17 cellular contexts compared by ENCODE assay signal in the genomic region with DNA sequence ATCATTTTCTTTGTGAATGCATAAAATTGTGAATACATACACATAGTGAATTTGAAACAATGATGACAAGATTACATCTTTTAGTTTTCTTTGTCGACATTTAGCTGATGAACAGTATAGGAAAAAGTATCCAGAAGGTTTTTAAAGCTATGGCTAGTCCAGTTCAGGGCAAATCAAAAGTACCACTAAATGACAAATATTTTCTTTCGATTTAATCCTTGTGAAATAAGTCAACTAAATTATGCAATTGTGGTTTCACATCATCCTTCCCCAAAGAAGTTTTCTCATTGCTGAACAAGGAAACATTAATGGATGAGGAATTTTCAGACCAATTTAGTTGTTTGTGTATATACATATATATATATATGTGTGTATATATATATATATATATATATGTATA.
"Had no signal": no experiment of that assay in that cellular context is flagged by ENCODE, and none has a peak within 500 bp of the region (broad histone marks: within the 10 kb centered on the region; RNA-seq: fewer than 3 reads in every experiment).

No MANE protein-coding gene starts in this region.

- H2AFZ ChIP-seq: parathyroid adenoma had no signal

- H3K4me3 ChIP-seq: body of pancreas, left lung, upper lobe of right lung had no signal

- H3K9me3 ChIP-seq: body of pancreas, left lung, upper lobe of right lung had no signal

- H3K4me1 ChIP-seq: body of pancreas, left lung, parathyroid adenoma, upper lobe of right lung had no signal

- FAIRE-seq: keratinocyte, TTC549 had no signal

- DNase-seq: activated CD4-positive, alpha-beta memory T cell treated with anti-CD3 and anti-CD28 coated beads for 36 hours; activated CD4-positive, alpha-beta T cell treated with anti-CD3 and anti-CD28 coated beads for 36 hours; activated T-cell treated with anti-CD3 and anti-CD28 coated beads for 4 hours; amygdala; body of pancreas; cortex of kidney; effector CD4-positive, alpha-beta T cell; left lung; stimulated activated CD4-positive, alpha-beta T cell treated with anti-CD3 and anti-CD28 coated beads, Interleukin-12 subunit alpha, Interleukin-12 subunit beta, amount 100 ng/mL, for 4 hours; stimulated activated CD4-positive, alpha-beta T cell treated with anti-CD3 and anti-CD28 coated beads, Interleukin-1b, Interleukin-23, amount 100 ng/mL, for 48 hours; stimulated activated CD8-positive, alpha-beta memory T cell treated with anti-CD3 and anti-CD28 coated beads, Interleukin-4, amount 100 ng/mL, for 48 hours; stimulated activated naive CD4-positive, alpha-beta T cell; SW 1271; upper lobe of right lung had no signal

- H3K36me3 ChIP-seq: left lung, upper lobe of right lung had no signal

- H3K79me2 ChIP-seq: parathyroid adenoma had no signal

- H3K27ac ChIP-seq: body of pancreas, left lung, parathyroid adenoma, upper lobe of right lung had no signal

- H3K27me3 ChIP-seq: body of pancreas, left lung, upper lobe of right lung had no signal
